ENCODE assay signal across 1 cellular context in the genomic region with DNA sequence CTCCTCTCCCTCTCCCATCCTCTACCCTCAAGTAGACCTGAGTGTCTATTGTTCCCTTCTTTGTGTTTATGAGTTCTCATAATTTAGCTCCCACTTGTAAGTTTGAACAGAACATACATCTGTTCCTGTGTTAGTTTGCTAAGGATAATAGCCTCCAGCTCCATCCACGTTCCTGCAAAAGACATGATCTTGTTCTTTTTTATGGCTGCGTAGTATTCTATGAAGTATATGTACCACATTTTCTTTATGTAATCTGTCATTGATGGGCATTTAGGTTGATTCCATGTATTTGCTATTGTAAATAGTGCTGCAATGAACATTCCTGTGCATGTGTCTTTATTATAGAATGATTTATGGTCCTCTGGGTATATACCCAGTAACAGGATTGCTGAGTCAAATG. TPM values are rescaled to one million over a fixed set of nuclear protein-coding genes. Genes with fewer than 3 reads are reported as not detected.
"Had no signal": no experiment of that assay in that cellular context is flagged by ENCODE, and none has a peak within 500 bp of the region (broad histone marks: within the 10 kb centered on the region; RNA-seq: fewer than 3 reads in every experiment).

No MANE protein-coding gene starts in this region.

RNA-seq across cellular contexts. Expression of a gene that starts 39.7 kb away (rescaled TPM):
- total RNA-seq: NCI-H460 had no signal
